ENCODE assay signal across 1 cellular context in genomic region chr2:53970095-53970897, GRCh38.
TF ChIP-seq lines count a peak whose summit lies in the region.

No MANE protein-coding gene starts in this region.

TF ChIP-seq in HepG2, 621 proteins besides CTCF, POLR2A, EP300 and RAD21 (continued from another document and continues in another):
- TF ChIP-seq REST (IDR thresholded peaks at IDR 0.05; ENCODE audit: borderline replicate concordance in 1 of 2, low read depth in 1 of 2, low read length in 2 of 2) (peak in 1 of 2 experiments; percentile 54; a peak in 1 of 4 replicates), ZNF746 (CRISPR knock-in tag; IDR thresholded peaks at IDR 0.05) (0 out of 2 replicates have a peak, but pooled peaks have one; percentile 35), MED1 (CRISPR knock-in tag; IDR thresholded peaks at IDR 0.05) (peak; percentile 32; the same call in 1 of the 2 replicates), U2AF1 (optimal IDR thresholded peaks at IDR 0.05; ENCODE audit: low read depth, low read length) (no peak), TCF7L2 (IDR thresholded peaks at IDR 0.05; ENCODE audit: low read depth, low read length) (no peak), ZNF567 (CRISPR knock-in tag; IDR thresholded peaks at IDR 0.05; ENCODE audit: borderline replicate concordance) (0 out of 2 replicates have a peak, but pooled peaks have one; percentile 25), HES4 (CRISPR knock-in tag; IDR thresholded peaks at IDR 0.05; ENCODE audit: borderline replicate concordance) (no peak), NCOA1 (CRISPR knock-in tag; IDR thresholded peaks at IDR 0.05) (no peak), FOXJ3 (CRISPR knock-in tag; IDR thresholded peaks at IDR 0.05; ENCODE audit: borderline replicate concordance) (0 out of 2 replicates have a peak, but pooled peaks have one; percentile 44), ESRRA (CRISPR knock-in tag; IDR thresholded peaks at IDR 0.05; ENCODE audit: low read depth) (no peak), ZNF501 (CRISPR knock-in tag; IDR thresholded peaks at IDR 0.05) (0 out of 2 replicates have a peak, but pooled peaks have one; percentile 0), XRCC5 (optimal IDR thresholded peaks at IDR 0.05; ENCODE audit: low read length) (peak; percentile 42), RXRA (CRISPR knock-in tag; IDR thresholded peaks at IDR 0.05) (peak; percentile 42; the same call in 1 of the 2 replicates), SNAPC4 (CRISPR knock-in tag; IDR thresholded peaks at IDR 0.05) (peak; percentile 79; the same call in 1 of the 2 replicates), AGO2 (optimal IDR thresholded peaks at IDR 0.05; ENCODE audit: low read depth, low read length) (peak; percentile 90), MEIS1 (CRISPR knock-in tag; IDR thresholded peaks at IDR 0.05; ENCODE audit: borderline replicate concordance) (peak; percentile 27; the same call in 1 of the 2 replicates), ARNT2 (CRISPR knock-in tag; IDR thresholded peaks at IDR 0.05; ENCODE audit: low read depth) (no peak), ZNF256 (CRISPR knock-in tag; conservative IDR thresholded peaks at IDR 0.05) (0 out of 2 replicates have a peak, but pooled peaks have one; percentile 32), HNRNPK (IDR thresholded peaks at IDR 0.05; ENCODE audit: low read depth, low read length, poor library complexity, severe bottlenecking) (peak; percentile 99), NKX3-1 (CRISPR knock-in tag; IDR thresholded peaks at IDR 0.05) (peak; percentile 43; the same call in 1 of the 2 replicates), ZNF451 (CRISPR knock-in tag; IDR thresholded peaks at IDR 0.05) (no peak), CENPT (CRISPR knock-in tag; IDR thresholded peaks at IDR 0.05; ENCODE audit: low read depth) (no peak), ZNF124 (CRISPR knock-in tag; IDR thresholded peaks at IDR 0.05) (peak; percentile 45; the same call in 1 of the 2 replicates), ZNF605 (CRISPR knock-in tag; IDR thresholded peaks at IDR 0.05) (peak; percentile 16; the same call in 1 of the 2 replicates), FOXA1 (IDR thresholded peaks at IDR 0.05) (no peak), FOXA1 (CRISPR knock-in tag; IDR thresholded peaks at IDR 0.05) (no peak), ZNF430 (CRISPR knock-in tag; IDR thresholded peaks at IDR 0.05) (0 out of 2 replicates have a peak, but pooled peaks have one; percentile 42), ZNF296 (CRISPR knock-in tag; conservative IDR thresholded peaks at IDR 0.05) (no peak), ZNF737 (CRISPR knock-in tag; IDR thresholded peaks at IDR 0.05; ENCODE audit: borderline replicate concordance) (no peak), MAFG (CRISPR knock-in tag; IDR thresholded peaks at IDR 0.05) (0 out of 2 replicates have a peak, but pooled peaks have one; percentile 46), ZNF274 (CRISPR knock-in tag; IDR thresholded peaks at IDR 0.05) (0 out of 2 replicates have a peak, but pooled peaks have one; percentile 27), ARNTL (CRISPR knock-in tag; IDR thresholded peaks at IDR 0.05) (no peak), AHR (CRISPR knock-in tag; IDR thresholded peaks at IDR 0.05) (no peak), ZNF772 (CRISPR knock-in tag; IDR thresholded peaks at IDR 0.05) (0 out of 2 replicates have a peak, but pooled peaks have one; percentile 25), KDM5A (IDR thresholded peaks at IDR 0.05; ENCODE audit: borderline replicate concordance, low read length) (0 out of 2 replicates have a peak, but pooled peaks have one; percentile 34), HMG20A (CRISPR knock-in tag; IDR thresholded peaks at IDR 0.05; ENCODE audit: borderline replicate concordance) (no peak), SOX6 (IDR thresholded peaks at IDR 0.05) (no peak), SOX6 (CRISPR knock-in tag; IDR thresholded peaks at IDR 0.05) (0 out of 2 replicates have a peak, but pooled peaks have one; percentile 25), STAG1 (CRISPR knock-in tag; IDR thresholded peaks at IDR 0.05) (no peak)
- TF ChIP-seq, protein P1, sequence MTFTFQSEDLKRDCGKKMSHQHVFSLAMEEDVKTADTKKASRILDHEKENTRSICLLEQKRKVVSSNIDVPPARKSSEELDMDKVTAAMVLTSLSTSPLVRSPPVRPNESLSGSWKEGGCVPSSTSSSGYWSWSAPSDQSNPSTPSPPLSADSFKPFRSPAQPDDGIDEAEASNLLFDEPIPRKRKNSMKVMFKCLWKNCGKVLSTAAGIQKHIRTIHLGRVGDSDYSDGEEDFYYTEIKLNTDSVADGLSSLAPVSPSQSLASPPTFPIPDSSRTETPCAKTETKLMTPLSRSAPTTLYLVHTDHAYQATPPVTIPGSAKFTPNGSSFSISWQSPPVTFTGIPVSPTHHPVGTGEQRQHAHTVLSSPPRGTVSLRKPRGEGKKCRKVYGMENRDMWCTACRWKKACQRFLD (CRISPR knock-in tag; IDR thresholded peaks at IDR 0.05; ENCODE audit: borderline replicate concordance), result no peak
- TF ChIP-seq, protein P2, sequence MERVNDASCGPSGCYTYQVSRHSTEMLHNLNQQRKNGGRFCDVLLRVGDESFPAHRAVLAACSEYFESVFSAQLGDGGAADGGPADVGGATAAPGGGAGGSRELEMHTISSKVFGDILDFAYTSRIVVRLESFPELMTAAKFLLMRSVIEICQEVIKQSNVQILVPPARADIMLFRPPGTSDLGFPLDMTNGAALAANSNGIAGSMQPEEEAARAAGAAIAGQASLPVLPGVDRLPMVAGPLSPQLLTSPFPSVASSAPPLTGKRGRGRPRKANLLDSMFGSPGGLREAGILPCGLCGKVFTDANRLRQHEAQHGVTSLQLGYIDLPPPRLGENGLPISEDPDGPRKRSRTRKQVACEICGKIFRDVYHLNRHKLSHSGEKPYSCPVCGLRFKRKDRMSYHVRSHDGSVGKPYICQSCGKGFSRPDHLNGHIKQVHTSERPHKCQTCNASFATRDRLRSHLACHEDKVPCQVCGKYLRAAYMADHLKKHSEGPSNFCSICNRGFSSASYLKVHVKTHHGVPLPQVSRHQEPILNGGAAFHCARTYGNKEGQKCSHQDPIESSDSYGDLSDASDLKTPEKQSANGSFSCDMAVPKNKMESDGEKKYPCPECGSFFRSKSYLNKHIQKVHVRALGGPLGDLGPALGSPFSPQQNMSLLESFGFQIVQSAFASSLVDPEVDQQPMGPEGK (CRISPR knock-in tag; IDR thresholded peaks at IDR 0.05), result peak; percentile 19; the same call in 1 of the 2 replicates
- TF ChIP-seq, protein P3, sequence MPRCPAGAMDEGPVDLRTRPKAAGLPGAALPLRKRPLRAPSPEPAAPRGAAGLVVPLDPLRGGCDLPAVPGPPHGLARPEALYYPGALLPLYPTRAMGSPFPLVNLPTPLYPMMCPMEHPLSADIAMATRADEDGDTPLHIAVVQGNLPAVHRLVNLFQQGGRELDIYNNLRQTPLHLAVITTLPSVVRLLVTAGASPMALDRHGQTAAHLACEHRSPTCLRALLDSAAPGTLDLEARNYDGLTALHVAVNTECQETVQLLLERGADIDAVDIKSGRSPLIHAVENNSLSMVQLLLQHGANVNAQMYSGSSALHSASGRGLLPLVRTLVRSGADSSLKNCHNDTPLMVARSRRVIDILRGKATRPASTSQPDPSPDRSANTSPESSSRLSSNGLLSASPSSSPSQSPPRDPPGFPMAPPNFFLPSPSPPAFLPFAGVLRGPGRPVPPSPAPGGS (CRISPR knock-in tag; IDR thresholded peaks at IDR 0.05), result peak; percentile 47; the same call in 1 of the 2 replicates
- TF ChIP-seq, protein P4, sequence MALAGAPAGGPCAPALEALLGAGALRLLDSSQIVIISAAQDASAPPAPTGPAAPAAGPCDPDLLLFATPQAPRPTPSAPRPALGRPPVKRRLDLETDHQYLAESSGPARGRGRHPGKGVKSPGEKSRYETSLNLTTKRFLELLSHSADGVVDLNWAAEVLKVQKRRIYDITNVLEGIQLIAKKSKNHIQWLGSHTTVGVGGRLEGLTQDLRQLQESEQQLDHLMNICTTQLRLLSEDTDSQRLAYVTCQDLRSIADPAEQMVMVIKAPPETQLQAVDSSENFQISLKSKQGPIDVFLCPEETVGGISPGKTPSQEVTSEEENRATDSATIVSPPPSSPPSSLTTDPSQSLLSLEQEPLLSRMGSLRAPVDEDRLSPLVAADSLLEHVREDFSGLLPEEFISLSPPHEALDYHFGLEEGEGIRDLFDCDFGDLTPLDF (CRISPR knock-in tag; IDR thresholded peaks at IDR 0.05), result 0 out of 2 replicates have a peak, but pooled peaks have one; percentile 23
- TF ChIP-seq, protein P5, sequence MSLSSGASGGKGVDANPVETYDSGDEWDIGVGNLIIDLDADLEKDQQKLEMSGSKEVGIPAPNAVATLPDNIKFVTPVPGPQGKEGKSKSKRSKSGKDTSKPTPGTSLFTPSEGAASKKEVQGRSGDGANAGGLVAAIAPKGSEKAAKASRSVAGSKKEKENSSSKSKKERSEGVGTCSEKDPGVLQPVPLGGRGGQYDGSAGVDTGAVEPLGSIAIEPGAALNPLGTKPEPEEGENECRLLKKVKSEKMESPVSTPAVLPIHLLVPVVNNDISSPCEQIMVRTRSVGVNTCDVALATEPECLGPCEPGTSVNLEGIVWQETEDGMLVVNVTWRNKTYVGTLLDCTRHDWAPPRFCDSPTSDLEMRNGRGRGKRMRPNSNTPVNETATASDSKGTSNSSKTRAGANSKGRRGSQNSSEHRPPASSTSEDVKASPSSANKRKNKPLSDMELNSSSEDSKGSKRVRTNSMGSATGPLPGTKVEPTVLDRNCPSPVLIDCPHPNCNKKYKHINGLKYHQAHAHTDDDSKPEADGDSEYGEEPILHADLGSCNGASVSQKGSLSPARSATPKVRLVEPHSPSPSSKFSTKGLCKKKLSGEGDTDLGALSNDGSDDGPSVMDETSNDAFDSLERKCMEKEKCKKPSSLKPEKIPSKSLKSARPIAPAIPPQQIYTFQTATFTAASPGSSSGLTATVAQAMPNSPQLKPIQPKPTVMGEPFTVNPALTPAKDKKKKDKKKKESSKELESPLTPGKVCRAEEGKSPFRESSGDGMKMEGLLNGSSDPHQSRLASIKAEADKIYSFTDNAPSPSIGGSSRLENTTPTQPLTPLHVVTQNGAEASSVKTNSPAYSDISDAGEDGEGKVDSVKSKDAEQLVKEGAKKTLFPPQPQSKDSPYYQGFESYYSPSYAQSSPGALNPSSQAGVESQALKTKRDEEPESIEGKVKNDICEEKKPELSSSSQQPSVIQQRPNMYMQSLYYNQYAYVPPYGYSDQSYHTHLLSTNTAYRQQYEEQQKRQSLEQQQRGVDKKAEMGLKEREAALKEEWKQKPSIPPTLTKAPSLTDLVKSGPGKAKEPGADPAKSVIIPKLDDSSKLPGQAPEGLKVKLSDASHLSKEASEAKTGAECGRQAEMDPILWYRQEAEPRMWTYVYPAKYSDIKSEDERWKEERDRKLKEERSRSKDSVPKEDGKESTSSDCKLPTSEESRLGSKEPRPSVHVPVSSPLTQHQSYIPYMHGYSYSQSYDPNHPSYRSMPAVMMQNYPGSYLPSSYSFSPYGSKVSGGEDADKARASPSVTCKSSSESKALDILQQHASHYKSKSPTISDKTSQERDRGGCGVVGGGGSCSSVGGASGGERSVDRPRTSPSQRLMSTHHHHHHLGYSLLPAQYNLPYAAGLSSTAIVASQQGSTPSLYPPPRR (CRISPR knock-in tag; IDR thresholded peaks at IDR 0.05; ENCODE audit: borderline replicate concordance), result peak; percentile 5; the same call in 1 of the 2 replicates
